Comparison of ENCODE assay signal across 17 cellular contexts in the genomic region with DNA sequence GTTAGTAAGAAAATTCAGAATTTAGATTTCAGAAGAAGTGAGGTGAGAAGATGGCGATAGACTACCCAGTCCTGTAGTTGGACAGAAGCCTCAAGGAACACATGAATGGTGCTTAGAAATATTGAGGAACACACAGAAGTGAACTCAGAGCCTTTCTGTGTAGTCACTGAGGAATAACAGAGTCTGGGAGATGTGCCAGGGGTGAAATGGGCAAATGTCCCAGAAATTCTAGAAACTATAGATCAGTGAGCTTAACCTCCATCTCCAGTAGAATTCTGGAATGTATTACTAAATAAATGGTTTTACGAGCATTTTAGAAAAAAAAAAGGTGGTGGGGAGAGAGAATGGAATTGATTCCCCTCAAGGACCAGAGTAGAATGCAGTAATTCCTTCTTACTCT.
DNase-seq lines count a peak whose midpoint lies in the region; FAIRE-seq lines count a peak whose summit lies in the region.
"Had no signal": no experiment of that assay in that cellular context is flagged by ENCODE, and none has a peak within 500 bp of the region (broad histone marks: within the 10 kb centered on the region; RNA-seq: fewer than 3 reads in every experiment).

No MANE protein-coding gene starts in this region.

- H3K27ac ChIP-seq in SJCRH30, result no peak overlapping the region
- H3K27ac ChIP-seq: A549, parathyroid adenoma, PC-9 had no signal

- FAIRE-seq in urothelium cell line (lab: Jason Lieb, UNC), result no peak
- FAIRE-seq: A549, K562 had no signal

- H3K27me3 ChIP-seq in SJCRH30, result no peaks in the 10 kb centered on the region

- no peak overlapping the region for H3K4me3 ChIP-seq in SJCRH30
- H3K4me3 ChIP-seq: A549, K562, PC-9 had no signal

- H3K9me3 ChIP-seq in SJCRH30 (replicated peaks), result no peaks in the 10 kb centered on the region; the same call in none of the 2 replicates
- H3K9me3 ChIP-seq: A549 had no signal

- no peaks in the 10 kb centered on the region for H3K36me3 ChIP-seq in SJCRH30

- peaks cover 15% of the 10 kb centered on the region for H3K4me1 ChIP-seq in SJCRH30
- H3K4me1 ChIP-seq: A549, parathyroid adenoma had no signal

- DNase-seq in NCI-H2171 treated with DMSO at 0.1 percent for 48 hours (lab: John Stamatoyannopoulos, UW), result peak; percentile 23
- DNase-seq in NCI-H2171 (lab: John Stamatoyannopoulos, UW), result no peak
- DNase-seq in SJCRH30, result peak; percentile 45 to 64
- peak; percentile 1 for DNase-seq in fibroblast of peridontal ligament (ENCODE audit: extremely low read depth)
- DNase-seq in urothelium cell line (ENCODE audit: low spot score), result peak; percentile 16
- DNase-seq in 8988T, result no peak
- DNase-seq in NCI-H2196 treated with DMSO at 0.1 percent for 48 hours (lab: John Stamatoyannopoulos, UW; ENCODE audit: unreplicated experiment), result no peak
- DNase-seq in SKM-1 treated with dmso at 0.1 percent for 144 hours (lab: John Stamatoyannopoulos, UW; ENCODE audit: unreplicated experiment), result no peak
- DNase-seq: cerebellar nuclear complex, foreskin melanocyte, naive B cell, NCI-H1436, NCI-H526, PC-9 had no signal

Comparison
In these comparisons a context has a peak if more than half of its experiments do, and no peak if none do; other contexts are left out.
1. DNase-seq: peak in NCI-H2171 treated with DMSO at 0.1 percent for 48 hours (single experiment), SJCRH30 (2 of 2), fibroblast of peridontal ligament (single experiment) and urothelium cell line (single experiment); none in NCI-H2171 (single experiment), 8988T (single experiment), NCI-H2196 treated with DMSO at 0.1 percent for 48 hours (single experiment) and SKM-1 treated with dmso at 0.1 percent for 144 hours (single experiment).